Comparison of ENCODE assay signal across 8 cellular contexts in the genomic region with DNA sequence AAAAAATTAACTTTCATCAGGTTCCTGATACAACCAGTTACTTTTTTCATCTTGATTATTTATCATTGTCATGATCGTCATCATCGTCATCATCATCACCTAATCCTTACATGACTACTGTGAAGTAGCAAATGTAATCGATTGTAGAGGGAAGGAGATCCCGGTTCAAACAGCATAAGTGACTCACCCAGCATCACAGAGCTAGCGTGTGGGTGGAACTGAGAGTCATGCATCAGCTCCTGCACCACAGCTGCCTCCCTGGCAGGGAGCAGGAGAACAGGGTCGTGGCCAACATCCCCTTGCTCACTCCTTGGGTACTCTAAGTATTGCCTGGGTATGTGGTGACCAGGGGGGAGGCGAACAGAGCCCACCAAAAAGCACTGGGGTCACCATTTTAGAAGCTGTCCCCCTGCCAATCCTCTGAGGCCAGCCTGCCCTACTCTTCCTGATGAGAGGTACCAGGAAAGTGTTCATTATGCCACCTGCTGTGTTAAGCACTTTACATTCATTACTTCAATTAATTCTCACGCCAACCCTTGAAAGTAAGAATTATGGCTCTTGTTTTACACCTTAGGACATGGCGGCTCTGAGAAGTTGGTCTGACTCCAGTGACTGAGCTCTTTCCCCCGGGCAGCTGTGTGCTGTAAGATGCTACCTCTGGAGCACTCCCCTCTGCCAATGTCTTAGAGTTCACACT.
DNase-seq lines count a peak whose midpoint lies in the region; ATAC-seq and TF ChIP-seq lines count a peak whose summit lies in the region.

No MANE protein-coding gene starts in this region.

- ATAC-seq in HG02938 (IDR thresholded peaks at IDR 0.05; ENCODE audit: unreplicated experiment): peak; percentile 62
- ATAC-seq in stimulated activated memory B cell treated with anti-CD40 and anti-IgM and Interleukin-4, amounts not matched to agents 10 μg/mL and 1 μg/mL and 100 μg/mL, for 72 hours: peak; percentile 97

- no peaks in the 10 kb centered on the region for H3K9me3 ChIP-seq in SJCRH30 (replicated peaks)

- peaks cover 2% of the 10 kb centered on the region for H3K27me3 Mint-ChIP-seq in activated CD4-positive, alpha-beta T cell treated with anti-CD3 and anti-CD28 coated beads, Interleukin-2, amount 10 ng/mL, durations not matched to agents 24 days and 14 days
- H3K27me3 Mint-ChIP-seq in stimulated activated memory B cell treated with anti-CD40 and anti-IgM and Interleukin-4, amounts not matched to agents 10 μg/mL and 1 μg/mL and 100 μg/mL, for 72 hours: no peaks in the 10 kb centered on the region

- intact Hi-C loops in activated CD4-positive, alpha-beta T cell treated with anti-CD3 and anti-CD28 coated beads, Interleukin-2, amount 10 ng/mL, durations not matched to agents 24 days and 14 days (cut with micrococcal nuclease): loop anchor here (1.0 to 10.0 kb wide), 6 partner anchors 93 to 1082 kb away; a partner anchor contains a TSS

- H3K4me1 Mint-ChIP-seq in activated CD4-positive, alpha-beta T cell treated with anti-CD3 and anti-CD28 coated beads, Interleukin-2, amount 10 ng/mL, durations not matched to agents 24 days and 14 days: peaks cover 25% of the 10 kb centered on the region
- H3K4me1 Mint-ChIP-seq in stimulated activated memory B cell treated with anti-CD40 and anti-IgM and Interleukin-4, amounts not matched to agents 10 μg/mL and 1 μg/mL and 100 μg/mL, for 72 hours: peaks cover 29% of the 10 kb centered on the region

- H3K9me3 Mint-ChIP-seq in activated CD4-positive, alpha-beta T cell treated with anti-CD3 and anti-CD28 coated beads, Interleukin-2, amount 10 ng/mL, durations not matched to agents 24 days and 14 days: no peaks in the 10 kb centered on the region
- H3K9me3 Mint-ChIP-seq in stimulated activated memory B cell treated with anti-CD40 and anti-IgM and Interleukin-4, amounts not matched to agents 10 μg/mL and 1 μg/mL and 100 μg/mL, for 72 hours: no peaks in the 10 kb centered on the region

- peak overlapping the region; percentile 59 for H3K27ac Mint-ChIP-seq in activated CD4-positive, alpha-beta T cell treated with anti-CD3 and anti-CD28 coated beads, Interleukin-2, amount 10 ng/mL, durations not matched to agents 24 days and 14 days
- peak overlapping the region; percentile 70 for H3K27ac Mint-ChIP-seq in stimulated activated memory B cell treated with anti-CD40 and anti-IgM and Interleukin-4, amounts not matched to agents 10 μg/mL and 1 μg/mL and 100 μg/mL, for 72 hours

- TF ChIP-seq CTCF in GM13976 (IDR thresholded peaks at IDR 0.05; ENCODE audit: borderline replicate concordance, control extremely low read depth, extremely low read depth, insufficient read depth, missing control alignments) (no peak), fibroblast of villous mesenchyme (IDR thresholded peaks at IDR 0.05; ENCODE audit: insufficient read depth, low read depth, low read length) (no peak)

- H3K4me1 ChIP-seq in SJCRH30: no peaks in the 10 kb centered on the region

- no peak overlapping the region for H3K27ac ChIP-seq in SJCRH30

- DNase-seq in GM13976 (ENCODE audit: low spot score): peak; percentile 39
- DNase-seq in activated CD4-positive, alpha-beta T cell treated with anti-CD3 and anti-CD28 coated beads, Interleukin-2, amount 10 ng/mL, durations not matched to agents 24 days and 14 days: peak; percentile 74
- peak; percentile 17 for DNase-seq in fibroblast of villous mesenchyme (ENCODE audit: low read depth)
- DNase-seq in foreskin melanocyte: no peak
- no peak for DNase-seq in AML-193 (lab: John Stamatoyannopoulos, UW)
- no peak for DNase-seq in SJCRH30

- H3K27me3 ChIP-seq in SJCRH30: no peaks in the 10 kb centered on the region

- no peaks in the 10 kb centered on the region for H3K36me3 Mint-ChIP-seq in activated CD4-positive, alpha-beta T cell treated with anti-CD3 and anti-CD28 coated beads, Interleukin-2, amount 10 ng/mL, durations not matched to agents 24 days and 14 days (ENCODE audit: low read depth)
- no peaks in the 10 kb centered on the region for H3K36me3 Mint-ChIP-seq in stimulated activated memory B cell treated with anti-CD40 and anti-IgM and Interleukin-4, amounts not matched to agents 10 μg/mL and 1 μg/mL and 100 μg/mL, for 72 hours

- no peaks in the 10 kb centered on the region for H3K36me3 ChIP-seq in SJCRH30

- peak overlapping the region; percentile 17 for H3K4me3 Mint-ChIP-seq in activated CD4-positive, alpha-beta T cell treated with anti-CD3 and anti-CD28 coated beads, Interleukin-2, amount 10 ng/mL, durations not matched to agents 24 days and 14 days
- no peak overlapping the region for H3K4me3 Mint-ChIP-seq in stimulated activated memory B cell treated with anti-CD40 and anti-IgM and Interleukin-4, amounts not matched to agents 10 μg/mL and 1 μg/mL and 100 μg/mL, for 72 hours

- in situ Hi-C loops in GM13976 (cut with MboI; ENCODE audit: low sequenced_read_pairs, unreplicated experiment): no loop called here

- H3K4me3 ChIP-seq in fibroblast of villous mesenchyme (ENCODE audit: low read depth, low read length) (no peak overlapping the region), SJCRH30 (no peak overlapping the region)

Comparison
In these comparisons a context has a peak if more than half of its experiments do, and no peak if none do; other contexts are left out.
1. DNase-seq: peak in GM13976 (single experiment), activated CD4-positive, alpha-beta T cell treated with anti-CD3 and anti-CD28 coated beads, Interleukin-2, amount 10 ng/mL, durations not matched to agents 24 days and 14 days (single experiment) and fibroblast of villous mesenchyme (single experiment); none in foreskin melanocyte (single experiment), AML-193 (0 of 2) and SJCRH30 (0 of 2).